In the genomic region with DNA sequence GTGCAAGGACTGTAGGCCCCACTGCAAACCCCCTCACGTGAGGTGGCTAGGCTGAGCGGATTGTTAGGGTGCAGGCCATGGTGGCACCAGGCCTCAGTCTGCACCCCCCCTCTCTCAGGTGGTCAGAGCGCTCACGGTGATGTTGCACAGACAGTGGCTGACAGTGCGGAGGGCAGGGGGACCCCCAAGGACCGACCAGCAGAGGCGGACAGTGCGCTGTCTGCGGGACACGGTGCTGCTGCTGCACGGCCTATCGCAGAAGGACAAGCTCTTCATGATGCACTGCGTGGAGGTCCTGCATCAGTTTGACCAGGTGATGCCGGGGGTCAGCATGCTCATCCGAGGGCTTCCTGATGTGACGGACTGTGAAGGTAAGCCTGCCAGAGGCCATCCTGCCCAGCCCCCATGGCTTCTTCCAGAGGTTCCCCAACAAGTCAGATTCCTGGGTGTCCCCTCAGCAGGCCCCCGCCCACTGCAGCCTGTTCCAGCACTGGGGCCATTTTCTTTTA, we compare ENCODE assay signal across 9 cellular contexts. TPM values are rescaled to one million over a fixed set of nuclear protein-coding genes. Genes with fewer than 3 reads are reported as not detected.
DNase-seq lines count a peak whose midpoint lies in the region; ATAC-seq and TF ChIP-seq lines count a peak whose summit lies in the region.
"Had no signal": no experiment of that assay in that cellular context is flagged by ENCODE, and none has a peak within 500 bp of the region (broad histone marks: within the 10 kb centered on the region; RNA-seq: fewer than 3 reads in every experiment).

No MANE protein-coding gene starts in this region.

- TF ChIP-seq CTCF in dorsolateral prefrontal cortex (IDR thresholded peaks at IDR 0.05 in 54 of 56, conservative IDR thresholded peaks at IDR 0.05 in 2 of 56; ENCODE audit: low read depth in 1 of 56, partially characterized antibody in 56 of 56) = no peak
- no peak for TF ChIP-seq CTCF in natural killer cell (IDR thresholded peaks at IDR 0.05)

- intact Hi-C loops in dorsolateral prefrontal cortex (cut with DNase I) = loop anchor here (1.0 to 5.0 kb wide), 2 partner anchors 84 to 143 kb away; a partner anchor contains a TSS
- intact Hi-C loops in natural killer cell (cut with micrococcal nuclease) = loop anchor here (5.0 kb wide), 1 partner anchor 43 kb away; no protein-coding TSS in a partner anchor

- H3K27ac ChIP-seq in dorsolateral prefrontal cortex (peak overlapping the region; percentile 93 to 100 (median 99)), urinary bladder (ENCODE audit: low read depth) (peak overlapping the region; percentile 76)

- H3K36me3 ChIP-seq in urinary bladder (ENCODE audit: insufficient read depth) = peaks cover 2% of the 10 kb centered on the region

- H3K4me3 Mint-ChIP-seq in activated naive CD8-positive, alpha-beta T cell = peak overlapping the region; percentile 93
- H3K4me3 Mint-ChIP-seq in activated naive CD8-positive, alpha-beta T cell treated with anti-CD3 and anti-CD28 coated beads for 36 hours = no peak overlapping the region
- no peak overlapping the region for H3K4me3 Mint-ChIP-seq in natural killer cell

- 92% methylated on average over 17 of the region's 17 CpGs for WGBS in urinary bladder

- peaks cover 43% of the 10 kb centered on the region for H3K4me1 Mint-ChIP-seq in activated naive CD8-positive, alpha-beta T cell (ENCODE audit: low read depth)
- peaks cover 38% of the 10 kb centered on the region for H3K4me1 Mint-ChIP-seq in activated naive CD8-positive, alpha-beta T cell treated with anti-CD3 and anti-CD28 coated beads for 36 hours
- H3K4me1 Mint-ChIP-seq in natural killer cell = peaks cover 31 to 46% of the 10 kb centered on the region in 2 donors

- H3K27me3 ChIP-seq in dorsolateral prefrontal cortex = no peaks in the 10 kb centered on the region
- H3K27me3 ChIP-seq: SJCRH30 had no signal

- H3K9me3 Mint-ChIP-seq in activated naive CD8-positive, alpha-beta T cell (ENCODE audit: low read depth) = no peaks in the 10 kb centered on the region
- no peaks in the 10 kb centered on the region for H3K9me3 Mint-ChIP-seq in activated naive CD8-positive, alpha-beta T cell treated with anti-CD3 and anti-CD28 coated beads for 36 hours
- H3K9me3 Mint-ChIP-seq in natural killer cell = no peaks in the 10 kb centered on the region

- no peaks in the 10 kb centered on the region for H3K27me3 Mint-ChIP-seq in activated naive CD8-positive, alpha-beta T cell
- H3K27me3 Mint-ChIP-seq in activated naive CD8-positive, alpha-beta T cell treated with anti-CD3 and anti-CD28 coated beads for 36 hours = no peaks in the 10 kb centered on the region
- no peaks in the 10 kb centered on the region for H3K27me3 Mint-ChIP-seq in natural killer cell (ENCODE audit: low read depth in 2 of 2)

- no peak for ATAC-seq in natural killer cell

- peak overlapping the region in 26 of 59 donors; percentile 51 to 83 (median 72) for H3K4me3 ChIP-seq in dorsolateral prefrontal cortex
- no peak overlapping the region for H3K4me3 ChIP-seq in urinary bladder (ENCODE audit: low read depth, low read length)
- H3K4me3 ChIP-seq: SJCRH30 had no signal

- peaks cover 2% of the 10 kb centered on the region for H3K36me3 Mint-ChIP-seq in activated naive CD8-positive, alpha-beta T cell
- H3K36me3 Mint-ChIP-seq in activated naive CD8-positive, alpha-beta T cell treated with anti-CD3 and anti-CD28 coated beads for 36 hours = peaks cover 37% of the 10 kb centered on the region
- H3K36me3 Mint-ChIP-seq in natural killer cell = no peaks in the 10 kb centered on the region

- no peak for DNase-seq in activated naive CD8-positive, alpha-beta T cell treated with anti-CD3 and anti-CD28 coated beads for 36 hours
- DNase-seq in dorsolateral prefrontal cortex (no peak), natural killer cell (no peak), midbrain (lab: John Stamatoyannopoulos, UW) (no peak), NCI-H2171 (lab: John Stamatoyannopoulos, UW) (no peak)
- no peak for DNase-seq in stimulated activated CD8-positive, alpha-beta memory T cell treated with anti-CD3 and anti-CD28 coated beads, Interleukin-4, amount 100 ng/mL, for 48 hours

- H3K27ac Mint-ChIP-seq in activated naive CD8-positive, alpha-beta T cell = no peak overlapping the region
- H3K27ac Mint-ChIP-seq in activated naive CD8-positive, alpha-beta T cell treated with anti-CD3 and anti-CD28 coated beads for 36 hours = no peak overlapping the region
- peak overlapping the region; percentile 97 to 99 for H3K27ac Mint-ChIP-seq in natural killer cell

- no peaks in the 10 kb centered on the region for H3K4me1 ChIP-seq in urinary bladder (ENCODE audit: insufficient read depth)

RNA-seq across cellular contexts. Expression of a gene that starts 18.2 kb away (rescaled TPM):
- 10 to 100 TPM; 17.3 to 17.9 TPM for total RNA-seq in activated naive CD8-positive, alpha-beta T cell treated with anti-CD3 and anti-CD28 coated beads for 36 hours
- total RNA-seq in dorsolateral prefrontal cortex (10 to 100 TPM in 5 of 120 experiments, 1 to 10 TPM in 115; 3.5 to 10.4 (median 6.0) TPM), natural killer cell (10 to 100 TPM in 2 of 3 donors, 1 to 10 TPM in 1; 8.5 to 11.0 (median 10.6) TPM), urinary bladder (4.7 TPM)
- polyA plus RNA-seq in urinary bladder = 6.6 TPM

RNA-seq across cellular contexts. Expression of a gene that starts 24.7 kb away (rescaled TPM):
- 100 to 1,000 TPM; 398 to 421 TPM for total RNA-seq in activated naive CD8-positive, alpha-beta T cell treated with anti-CD3 and anti-CD28 coated beads for 36 hours
- total RNA-seq in dorsolateral prefrontal cortex (100 to 1,000 TPM; 127 to 251 (median 193) TPM), natural killer cell (100 to 1,000 TPM; 192 to 239 (median 229) TPM), urinary bladder (127 TPM)
- 262 TPM for polyA plus RNA-seq in urinary bladder

RNA-seq across cellular contexts. Expression of a gene that starts 24.8 kb away (rescaled TPM):
- total RNA-seq in activated naive CD8-positive, alpha-beta T cell treated with anti-CD3 and anti-CD28 coated beads for 36 hours = 10 to 100 TPM; 28.2 to 29.5 TPM
- 10 to 100 TPM in 60 of 120 experiments, 1 to 10 TPM in 60; 5.5 to 17.7 (median 10.0) TPM for total RNA-seq in dorsolateral prefrontal cortex
- 1 to 10 TPM; 4.4 to 8.8 (median 6.8) TPM for total RNA-seq in natural killer cell
- 6.0 TPM for total RNA-seq in urinary bladder
- 17.6 TPM for polyA plus RNA-seq in urinary bladder

RNA-seq across cellular contexts. Expression of a gene that starts 34.9 kb away (rescaled TPM):
- total RNA-seq in activated naive CD8-positive, alpha-beta T cell treated with anti-CD3 and anti-CD28 coated beads for 36 hours = 1 to 10 TPM; 1.6 to 2.4 TPM
- total RNA-seq in dorsolateral prefrontal cortex (100 to 1,000 TPM in 116 of 120 experiments, 10 to 100 TPM in 4; 88.5 to 492 (median 177) TPM), natural killer cell (1 to 10 TPM; 4.3 to 5.0 (median 4.4) TPM), urinary bladder (22.7 TPM)
- 65.7 TPM for polyA plus RNA-seq in urinary bladder

RNA-seq across cellular contexts. Expression of a gene that starts 39.2 kb away (rescaled TPM):
- 10 to 100 TPM; 68.8 to 73.5 TPM for total RNA-seq in activated naive CD8-positive, alpha-beta T cell treated with anti-CD3 and anti-CD28 coated beads for 36 hours
- total RNA-seq in dorsolateral prefrontal cortex = 100 to 1,000 TPM in 56 of 120 experiments, 10 to 100 TPM in 64; 71.6 to 162 (median 99.2) TPM
- total RNA-seq in natural killer cell = 100 to 1,000 TPM; 211 to 237 (median 218) TPM
- 62.5 TPM for total RNA-seq in urinary bladder
- 209 TPM for polyA plus RNA-seq in urinary bladder

Comparison
In these comparisons a context has a peak if more than half of its experiments do, and no peak if none do; other contexts are left out.
1. H3K27ac Mint-ChIP-seq: peak in natural killer cell (2 of 2); none in activated naive CD8-positive, alpha-beta T cell (single experiment) and activated naive CD8-positive, alpha-beta T cell treated with anti-CD3 and anti-CD28 coated beads for 36 hours (single experiment).